ENCODE assay signal across 20 cellular contexts in genomic region chr6:20778460-20778859, GRCh38.
"Had no signal": no experiment of that assay in that cellular context is flagged by ENCODE, and none has a peak within 500 bp of the region (broad histone marks: within the 10 kb centered on the region; RNA-seq: fewer than 3 reads in every experiment).

No MANE protein-coding gene starts in this region.

- H3K4me3 Mint-ChIP-seq: activated CD4-positive, alpha-beta T cell treated with anti-CD3 and anti-CD28 coated beads for 36 hours; activated CD8-positive, alpha-beta T cell treated with anti-CD3 and anti-CD28 coated beads for 36 hours had no signal

- ATAC-seq: activated CD4-positive, alpha-beta T cell treated with anti-CD3 and anti-CD28 coated beads for 36 hours; activated CD8-positive, alpha-beta T cell treated with anti-CD3 and anti-CD28 coated beads for 36 hours; Panc1; Right ventricle myocardium inferior had no signal

- H3K36me3 ChIP-seq: brain microvascular endothelial cell, cardiac muscle cell had no signal

- H3K27me3 ChIP-seq: brain microvascular endothelial cell, cardiac muscle cell had no signal

- H3K4me3 ChIP-seq: cardiac muscle cell, SK-N-MC had no signal

- H3K27me3 Mint-ChIP-seq: activated CD4-positive, alpha-beta T cell treated with anti-CD3 and anti-CD28 coated beads for 36 hours; activated CD8-positive, alpha-beta T cell treated with anti-CD3 and anti-CD28 coated beads for 36 hours had no signal

- H3K9ac ChIP-seq: KMS-11 had no signal

- H3K27ac Mint-ChIP-seq: activated CD4-positive, alpha-beta T cell treated with anti-CD3 and anti-CD28 coated beads for 36 hours; activated CD8-positive, alpha-beta T cell treated with anti-CD3 and anti-CD28 coated beads for 36 hours had no signal

- DNase-seq: activated CD4-positive, alpha-beta T cell treated with anti-CD3 and anti-CD28 coated beads for 36 hours; activated CD8-positive, alpha-beta memory T cell treated with anti-CD3 and anti-CD28 coated beads, Interleukin-2, amount 50 U/mL, for 4 hours; activated CD8-positive, alpha-beta T cell treated with anti-CD3 and anti-CD28 coated beads for 36 hours; activated naive CD4-positive, alpha-beta T cell treated with anti-CD3 and anti-CD28 coated beads, Interleukin-2, amount 50 U/mL, for 16 hours; amniotic stem cell; brain microvascular endothelial cell; MM.1S; NCI-H1105; NCI-H1436; NCI-H1694 treated with DMSO at 0.1 percent for 48 hours; NCI-H2081 treated with DMSO at 0.1 percent for 48 hours; NCI-H82; RPMI8226; T-helper 1 cell had no signal

- H3K4me1 Mint-ChIP-seq: activated CD4-positive, alpha-beta T cell treated with anti-CD3 and anti-CD28 coated beads for 36 hours had no signal

- H3K4me2 ChIP-seq: KMS-11 had no signal

- H3K27ac ChIP-seq: brain microvascular endothelial cell, cardiac muscle cell, KMS-11, SK-N-MC, VCaP had no signal

- H3K9me3 Mint-ChIP-seq: activated CD8-positive, alpha-beta T cell treated with anti-CD3 and anti-CD28 coated beads for 36 hours had no signal
